ENCODE assay signal across 12 cellular contexts in genomic region chr9:137441935-137442321, GRCh38. TPM values are rescaled to one million over a fixed set of nuclear protein-coding genes. Genes with fewer than 3 reads are reported as not detected.
DNase-seq lines count a peak whose midpoint lies in the region; ATAC-seq and TF ChIP-seq lines count a peak whose summit lies in the region.
"Had no signal": no experiment of that assay in that cellular context is flagged by ENCODE, and none has a peak within 500 bp of the region (broad histone marks: within the 10 kb centered on the region; RNA-seq: fewer than 3 reads in every experiment).

No MANE protein-coding gene starts in this region.

- no peak for ATAC-seq in activated T-cell treated with anti-CD3 and anti-CD28 coated beads, Interleukin-2, amount 50 U/mL, for 4 hours
- ATAC-seq in GM19328 (IDR thresholded peaks at IDR 0.05; ENCODE audit: unreplicated experiment) (no peak), HG03469 (IDR thresholded peaks at IDR 0.05; ENCODE audit: unreplicated experiment) (no peak)

- TF ChIP-seq EP300 in stomach (IDR thresholded peaks at IDR 0.05), result no peak

- H3K4me1 ChIP-seq in iPS-15b (ENCODE audit: control insufficient read depth, insufficient read depth, low read length) (peaks cover 3% of the 10 kb centered on the region), stomach (peaks cover 24 to 50% (median 43%) of the 10 kb centered on the region in 4 donors)

- no peaks in the 10 kb centered on the region for H3K9me3 ChIP-seq in iPS-15b (ENCODE audit: control insufficient read depth, insufficient read depth, low read length)
- H3K9me3 ChIP-seq in stomach, result peaks cover 0 to 4% (median 0%) of the 10 kb centered on the region in 4 donors
- H3K9me3 ChIP-seq: neutrophil had no signal

- H3K9me3 Mint-ChIP-seq in activated T-cell treated with anti-CD3 and anti-CD28 coated beads, Interleukin-2, amount 50 U/mL, for 4 hours, result no peaks in the 10 kb centered on the region

- H3K4me1 Mint-ChIP-seq in activated T-cell treated with anti-CD3 and anti-CD28 coated beads, Interleukin-2, amount 50 U/mL, for 4 hours (ENCODE audit: low read depth), result peaks cover 13% of the 10 kb centered on the region

- H3K9ac ChIP-seq in iPS-15b (ENCODE audit: low read depth, low read length), result no peak overlapping the region

- 17 to 24% (median 22%) methylated on average over 5 to 7 of the region's 7 CpGs for WGBS in stomach, 5 donors

- no peak for TF ChIP-seq CTCF in stomach (IDR thresholded peaks at IDR 0.05)

- intact Hi-C loops in stomach (cut with DNase I; ENCODE audit: low total_unique reads), result no loop called here

- H3K27me3 ChIP-seq in iPS-15b (ENCODE audit: control insufficient read depth, insufficient read depth, low read length) (no peaks in the 10 kb centered on the region), stomach (peaks cover 0 to 69% (median 3%) of the 10 kb centered on the region in 3 donors)

- H3K4me3 ChIP-seq in iPS-15b (ENCODE audit: low read depth, low read length), result peak overlapping the region; percentile 28
- H3K4me3 ChIP-seq in stomach, result peak overlapping the region; percentile 41 to 60 (median 45)

- H3K36me3 ChIP-seq in iPS-15b (ENCODE audit: control insufficient read depth, insufficient read depth, low read length) (no peaks in the 10 kb centered on the region), stomach (no peaks in the 10 kb centered on the region)
- H3K36me3 ChIP-seq: neutrophil, tibial nerve had no signal

- H3K4me3 Mint-ChIP-seq in activated T-cell treated with anti-CD3 and anti-CD28 coated beads, Interleukin-2, amount 50 U/mL, for 4 hours, result peak overlapping the region; percentile 59

- no peak for TF ChIP-seq POLR2A in stomach (IDR thresholded peaks at IDR 0.05)

- H3K36me3 Mint-ChIP-seq in activated T-cell treated with anti-CD3 and anti-CD28 coated beads, Interleukin-2, amount 50 U/mL, for 4 hours (ENCODE audit: insufficient read depth), result no peaks in the 10 kb centered on the region

- peaks cover 16% of the 10 kb centered on the region for H3K27me3 Mint-ChIP-seq in activated T-cell treated with anti-CD3 and anti-CD28 coated beads, Interleukin-2, amount 50 U/mL, for 4 hours (ENCODE audit: low read depth)

- H3K27ac ChIP-seq in stomach, result no peak overlapping the region
- H3K27ac ChIP-seq: neutrophil had no signal

- no peak for DNase-seq in activated T-cell treated with anti-CD3 and anti-CD28 coated beads, Interleukin-2, amount 50 U/mL, for 4 hours
- DNase-seq in activated T-cell treated with anti-CD3 and anti-CD28 coated beads, Interleukin-2, amount 50 U/mL, for 48 hours, result no peak
- DNase-seq in SW480 (ENCODE audit: low spot score) (peak; percentile 78), stomach (no peak), RKO (ENCODE audit: low spot score) (no peak)
- DNase-seq: stimulated activated CD4-positive, alpha-beta T cell treated with anti-CD3 and anti-CD28 coated beads, Interleukin-4, amount 100 ng/mL, for 24 hours had no signal

RNA-seq across cellular contexts. Expression of gene ENTPD8, which starts 0.8 kb away (rescaled TPM):
- not detected for total RNA-seq in activated T-cell treated with anti-CD3 and anti-CD28 coated beads, Interleukin-2, amount 50 U/mL, for 4 hours
- 10 to 100 TPM in 2 of 5 donors, 1 to 10 TPM in 1, under 1 TPM in 2; 0.89 to 37.9 (median 5.9) TPM for total RNA-seq in stomach
- polyA plus RNA-seq in stomach, result 10 to 100 TPM in 1 of 3 donors, 1 to 10 TPM in 2; 2.8 to 16.2 (median 7.6) TPM
- total RNA-seq: T-helper 2 cell treated with Interferon-gamma antibody and Interleukin-4, amounts not matched to agents 100 ng/mL and 5 ng/mL, for 36 hours; tibial nerve had no signal

RNA-seq across cellular contexts. Expression of gene NSMF, which starts 17.2 kb away (rescaled TPM):
- 10 to 100 TPM; 69.5 to 89.1 (median 87.7) TPM for total RNA-seq in activated T-cell treated with anti-CD3 and anti-CD28 coated beads, Interleukin-2, amount 50 U/mL, for 4 hours
- total RNA-seq in stomach, result 10 to 100 TPM; 11.7 to 84.9 (median 56.6) TPM
- polyA plus RNA-seq in stomach, result 10 to 100 TPM; 20.3 to 45.4 (median 28.9) TPM

RNA-seq across cellular contexts. Expression of gene NOXA1, which starts 18.7 kb away (rescaled TPM):
- total RNA-seq in activated T-cell treated with anti-CD3 and anti-CD28 coated beads, Interleukin-2, amount 50 U/mL, for 4 hours, result under 1 TPM; 0.34 to 0.82 (median 0.46) TPM
- 10 to 100 TPM in 2 of 5 donors, 1 to 10 TPM in 3; 3.5 to 43.2 (median 8.3) TPM for total RNA-seq in stomach
- 10 to 100 TPM; 14.4 to 20.5 (median 15.1) TPM for polyA plus RNA-seq in stomach

RNA-seq across cellular contexts. Expression of gene EXD3, which starts 19.0 kb away (rescaled TPM):
- total RNA-seq in activated T-cell treated with anti-CD3 and anti-CD28 coated beads, Interleukin-2, amount 50 U/mL, for 4 hours, result 1 to 10 TPM; 1.7 to 2.8 (median 2.5) TPM
- 100 to 1,000 TPM in 1 of 5 donors, 10 to 100 TPM in 4; 12.9 to 105 (median 28.1) TPM for total RNA-seq in stomach
- 10 to 100 TPM; 17.4 to 27.3 (median 20.7) TPM for polyA plus RNA-seq in stomach
